ENCODE assay signal across 8 cellular contexts in the genomic region with DNA sequence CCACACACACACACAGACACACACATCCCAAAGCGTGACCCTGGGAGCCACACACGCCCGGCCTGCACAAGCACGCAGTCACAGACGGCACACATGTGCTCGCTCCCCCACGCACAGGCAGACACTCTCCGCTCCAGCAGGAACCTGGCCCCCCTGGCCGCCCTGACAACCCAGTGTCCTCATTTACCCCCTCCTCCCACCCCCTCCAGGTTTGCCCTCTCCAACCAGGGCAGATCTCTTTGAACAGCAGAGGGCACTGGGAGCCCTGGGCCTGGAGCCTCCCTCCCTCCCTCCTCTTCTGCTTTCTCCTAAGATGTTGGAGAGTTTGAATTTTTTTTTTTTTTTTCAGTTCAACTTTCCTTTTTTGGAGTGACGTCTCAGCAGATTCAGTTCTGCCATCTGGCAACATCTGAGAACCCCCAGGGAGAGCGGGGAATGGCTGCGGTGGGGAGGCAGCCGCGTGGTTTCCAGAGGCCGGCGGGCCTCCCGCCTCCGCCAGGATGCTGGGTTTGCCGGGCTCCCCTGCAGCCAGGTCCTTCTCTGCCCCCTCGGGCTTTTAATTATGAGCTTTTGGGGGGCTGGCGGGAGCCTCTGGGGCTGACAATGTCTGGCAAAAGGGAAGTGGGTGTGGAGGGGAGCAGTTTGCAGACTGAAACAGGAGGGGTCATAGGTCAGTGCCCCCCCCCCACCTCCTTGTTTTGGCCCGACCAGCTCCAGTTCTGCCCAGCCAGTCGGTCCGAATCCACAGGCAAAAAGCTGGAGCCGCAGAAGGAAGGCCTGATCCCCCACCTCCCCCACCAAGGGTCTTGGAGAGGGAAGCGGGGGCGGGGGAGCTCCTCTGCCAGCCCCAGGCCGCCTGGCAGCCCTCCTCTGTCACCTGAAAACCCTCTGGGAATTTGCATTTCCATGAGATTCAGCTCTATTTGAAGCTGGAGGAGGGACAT. TPM values are rescaled to one million over a fixed set of nuclear protein-coding genes. Genes with fewer than 3 reads are reported as not detected.
DNase-seq lines count a peak whose midpoint lies in the region; ATAC-seq and TF ChIP-seq lines count a peak whose summit lies in the region.

No MANE protein-coding gene starts in this region.

- H3K36me3 Mint-ChIP-seq in GM23338 (ENCODE audit: low read depth): no peaks in the 10 kb centered on the region

- peaks cover 18% of the 10 kb centered on the region; the same call in 1 of the 2 replicates for H3F3A ChIP-seq in GM23338 (replicated peaks; ENCODE audit: low read depth)

- in situ Hi-C loops in astrocyte of the spinal cord (cut with HindIII; ENCODE audit: low sequenced_read_pairs): no loop called here

- H3K4me3 Mint-ChIP-seq in GM23338: peak overlapping the region; percentile 77

- H3K79me2 ChIP-seq in GM23338 (replicated peaks; ENCODE audit: insufficient read depth): peaks cover 32% of the 10 kb centered on the region

- peaks cover 37% of the 10 kb centered on the region for H3K4me1 Mint-ChIP-seq in GM23338

- peak; percentile 34 to 58 for TF ChIP-seq CTCF in GM23338 (conservative IDR thresholded peaks at IDR 0.05; ENCODE audit: low read depth in 2 of 2)
- TF ChIP-seq CTCF in astrocyte of the spinal cord (IDR thresholded peaks at IDR 0.05; ENCODE audit: low read depth, low read length): peak; percentile 68

- peaks cover 15% of the 10 kb centered on the region for H4K20me1 ChIP-seq in GM23338 (replicated peaks; ENCODE audit: insufficient read depth)

- no peaks in the 10 kb centered on the region for H3K9me3 ChIP-seq in iPS DF 6.9 (ENCODE audit: control insufficient read depth, insufficient read depth, low read length)

- no peaks in the 10 kb centered on the region for H3K27me3 ChIP-seq in GM23338 (ENCODE audit: insufficient read depth)
- H3K27me3 ChIP-seq in iPS DF 6.9 (ENCODE audit: control insufficient read depth, insufficient read depth, low read length): no peaks in the 10 kb centered on the region

- H3K4me2 ChIP-seq in GM23338: peak overlapping the region; percentile 95

- H3K36me3 ChIP-seq in GM23338 (ENCODE audit: insufficient read depth) (no peaks in the 10 kb centered on the region), iPS DF 6.9 (ENCODE audit: control insufficient read depth, insufficient read depth, low read length) (no peaks in the 10 kb centered on the region)

- H3K9me2 ChIP-seq in GM23338 (ENCODE audit: insufficient read depth): no peaks in the 10 kb centered on the region

- H2AFZ ChIP-seq in GM23338: 0 out of 2 replicates have a peak overlapping the region, but pooled peaks have one; percentile 63

- H3K27me3 Mint-ChIP-seq in GM23338 (ENCODE audit: insufficient read depth, low read depth, poor library complexity): peaks cover 15% of the 10 kb centered on the region

- WGBS in iPS DF 6.9 (ENCODE audit: insufficient coverage, insufficient read length): no CpG with 5 or more reads among the region's 28 CpGs

- H3K27ac Mint-ChIP-seq in GM23338: peak overlapping the region; percentile 84

- ATAC-seq in GM23338: peak; percentile 9
- ATAC-seq in GM18498 (IDR thresholded peaks at IDR 0.05; ENCODE audit: unreplicated experiment): no peak

- DNase-seq in DMS53 treated with DMSO at 0.1 percent for 48 hours (lab: John Stamatoyannopoulos, UW; ENCODE audit: unreplicated experiment) (peak; percentile 49), GM23338 (ENCODE audit: low spot score) (peak; percentile 71), NCI-H82 treated with DMSO at 0.1 percent for 48 hours (lab: John Stamatoyannopoulos, UW; ENCODE audit: unreplicated experiment) (peak; percentile 90), astrocyte of the spinal cord (ENCODE audit: low read depth, low spot score) (peak; percentile 98), iPS DF 6.9 (ENCODE audit: low read depth, low spot score) (no peak), retina (peak; percentile 64)
- DNase-seq in activated CD8-positive, alpha-beta memory T cell treated with anti-CD3 and anti-CD28 coated beads, Interleukin-2, amount 50 U/mL, for 4 hours: no peak

- H3K4me1 ChIP-seq in GM23338 (ENCODE audit: insufficient read depth): peaks cover 34% of the 10 kb centered on the region
- peaks cover 8% of the 10 kb centered on the region for H3K4me1 ChIP-seq in iPS DF 6.9 (ENCODE audit: control insufficient read depth, insufficient read depth, low read length)

- H3K27ac ChIP-seq in GM23338 (ENCODE audit: low read depth) (peak overlapping the region; percentile 51; the same call in 1 of the 2 replicates), iPS DF 6.9 (ENCODE audit: low read length) (no peak overlapping the region)

- no peaks in the 10 kb centered on the region for H3K9me3 Mint-ChIP-seq in GM23338

- H3K4me3 ChIP-seq in GM23338: peak overlapping the region; percentile 84
- H3K4me3 ChIP-seq in astrocyte of the spinal cord (ENCODE audit: low read depth, low read length): no peak overlapping the region
- H3K4me3 ChIP-seq in iPS DF 6.9 (ENCODE audit: low read length): peak overlapping the region; percentile 18; the same call in 1 of the 2 replicates

TF ChIP-seq in GM23338, 12 proteins besides CTCF, POLR2A, EP300 and RAD21:
- TF ChIP-seq CREB1 (CRISPR knock-in tag; IDR thresholded peaks at IDR 0.05; ENCODE audit: low read depth): 0 out of 2 replicates have a peak, but pooled peaks have one; percentile 16
- no peak for TF ChIP-seq ZNF114 (CRISPR knock-in tag; IDR thresholded peaks at IDR 0.05)

RNA-seq across cellular contexts. Expression of a gene that starts 1.3 kb away (rescaled TPM):
- 180 and 190 TPM in 2 replicates for total RNA-seq in GM23338 (2014; rRNA removed; shearing (Covaris generic))
- polyA plus RNA-seq in GM23338 (2016; fragmentation: Nextera tagmentation; extraction: Ambion mirVana): 69.6 and 76.5 TPM in 2 replicates

Comparison
In these comparisons a context has a peak if more than half of its experiments do, and no peak if none do; other contexts are left out.
1. DNase-seq: peak in DMS53 treated with DMSO at 0.1 percent for 48 hours (single experiment), GM23338 (single experiment), NCI-H82 treated with DMSO at 0.1 percent for 48 hours (single experiment), astrocyte of the spinal cord (single experiment) and retina (single experiment); none in iPS DF 6.9 (single experiment) and activated CD8-positive, alpha-beta memory T cell treated with anti-CD3 and anti-CD28 coated beads, Interleukin-2, amount 50 U/mL, for 4 hours (single experiment).